10 cellular contexts compared by ENCODE assay signal in the genomic region with DNA sequence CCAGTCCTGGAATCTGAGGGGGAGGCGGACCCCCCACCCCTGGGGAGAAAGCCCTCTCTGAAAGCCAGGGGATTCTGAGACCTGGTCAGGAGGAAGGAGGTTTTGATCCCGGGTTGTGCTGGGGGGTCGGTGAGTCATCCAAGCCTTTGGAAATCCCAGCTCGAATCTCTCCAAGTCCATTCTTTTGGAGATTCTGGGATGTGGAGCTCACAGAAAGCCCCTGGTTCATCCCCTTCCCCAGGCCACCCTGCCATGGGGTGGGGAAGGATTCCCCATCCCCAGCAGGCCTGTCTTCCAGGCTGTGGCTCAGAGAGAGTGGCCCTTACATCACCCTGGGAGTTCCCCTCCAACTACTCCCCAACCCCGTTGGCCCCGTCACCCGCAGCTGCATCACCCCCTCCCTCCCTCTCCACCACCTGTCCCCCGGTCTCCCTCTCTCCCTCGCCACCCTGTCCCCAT. TPM values are rescaled to one million over a fixed set of nuclear protein-coding genes. Genes with fewer than 3 reads are reported as not detected.
DNase-seq lines count a peak whose midpoint lies in the region; ATAC-seq, FAIRE-seq and TF ChIP-seq lines count a peak whose summit lies in the region.
"Had no signal": no experiment of that assay in that cellular context is flagged by ENCODE, and none has a peak within 500 bp of the region (broad histone marks: within the 10 kb centered on the region; RNA-seq: fewer than 3 reads in every experiment).

No MANE protein-coding gene starts in this region.

- H2BK5ac ChIP-seq in IMR-90 (ENCODE audit: low read depth, low read length, poor library complexity, severe bottlenecking) = peak overlapping the region; percentile 75

- H3K4me1 Mint-ChIP-seq in activated naive CD4-positive, alpha-beta T cell treated with anti-CD3 and anti-CD28 coated beads, Interleukin-2, amount 10 ng/mL, durations not matched to agents 7 days and 5 days = peaks cover 8% of the 10 kb centered on the region

- POLR2A ChIA-PET in IMR-90 (lab: Charles Lee; ENCODE audit: unreplicated experiment) (no interaction called here), K562 (lab: Yijun Ruan, JAX) (interaction anchor here (0.5 kb wide), 1 partner anchor 1073 kb away, joined by 3 read pairs; no protein-coding TSS in a partner anchor)

- H2AFZ ChIP-seq in IMR-90 (replicated peaks; ENCODE audit: low read length, poor library complexity) (peak overlapping the region; percentile 81), K562 (ENCODE audit: low read depth, low read length) (no peak overlapping the region)

- peak overlapping the region; percentile 71; the same call in 1 of the 2 replicates for H3K14ac ChIP-seq in IMR-90 (replicated peaks; ENCODE audit: low read depth, low read length)

- no CpG with 5 or more reads among the region's 9 CpGs for WGBS in IMR-90 (ENCODE audit: extremely low coverage in 2 of 2, insufficient read length in 1 of 2), 2 experiments
- WGBS in K562 (ENCODE audit: insufficient coverage, low coverage, missing lambda C conversion rate) = 20% methylated on average over 1 of the region's 9 CpGs
- WGBS in transverse colon (ENCODE audit: low coverage in 1 of 2), 2 donors = 41 to 44% methylated on average over 3 to 8 of the region's 9 CpGs
- 45 to 69% (median 62%) methylated on average over 8 to 9 of the region's 9 CpGs for WGBS in heart left ventricle, 4 donors

- CTCF ChIA-PET in activated naive CD4-positive, alpha-beta T cell treated with anti-CD3 and anti-CD28 coated beads, Interleukin-2, amount 10 ng/mL, durations not matched to agents 7 days and 5 days (lab: Charles Lee) = no interaction called here
- CTCF ChIA-PET in IMR-90 (lab: Yijun Ruan, JAX) = interaction anchor here (0.6 to 1.5 kb wide), 3 partner anchors 41 to 78 kb away, joined by 3 to 4 read pairs (median 4); no protein-coding TSS in a partner anchor
- CTCF ChIA-PET in K562 (lab: Yijun Ruan, JAX; ENCODE audit: low intra/inter-chr PET ratio) = interaction anchor here (0.6 kb wide), 1 partner anchor 31 kb away, joined by 3 read pairs; no protein-coding TSS in a partner anchor

- H3K23ac ChIP-seq in IMR-90 (ENCODE audit: low read depth, low read length) = peak overlapping the region; percentile 0; the same call in 1 of the 2 replicates

- no peak overlapping the region for H3K4me2 ChIP-seq in IMR-90 (ENCODE audit: low read depth, low read length)
- peak overlapping the region; percentile 64; the same call in 1 of the 2 replicates for H3K4me2 ChIP-seq in K562 (ENCODE audit: insufficient read depth, low read length)

- H3K4me3 ChIP-seq in IMR-90 (ENCODE audit: insufficient read depth, low read depth, low read length) (no peak overlapping the region), K562 (no peak overlapping the region), transverse colon (no peak overlapping the region), heart left ventricle (no peak overlapping the region)

- H3K27ac ChIP-seq in IMR-90 (ENCODE audit: insufficient read depth, low read length) (peak overlapping the region; percentile 3; the same call in 1 of the 2 replicates), K562 (ENCODE audit: extremely low read depth, low read depth, low read length) (peak overlapping the region; percentile 66), transverse colon (peak overlapping the region; percentile 25 to 44 (median 37)), heart left ventricle (no peak overlapping the region)

- H4K8ac ChIP-seq in IMR-90 (ENCODE audit: low read depth in 2 of 2, low read length in 2 of 2) = peak overlapping the region; percentile 60 to 89

- no peak overlapping the region for H3K27ac Mint-ChIP-seq in activated naive CD4-positive, alpha-beta T cell treated with anti-CD3 and anti-CD28 coated beads, Interleukin-2, amount 10 ng/mL, durations not matched to agents 7 days and 5 days

- intact Hi-C loops in IMR-90 (cut with micrococcal nuclease) (no loop called here), K562 (cut with micrococcal nuclease) (no loop called here), transverse colon (cut with DNase I; ENCODE audit: low total_unique reads) (loop anchor here (1.0 kb wide), 1 partner anchor 26 kb away; no protein-coding TSS in a partner anchor), heart left ventricle (cut with DNase I) (loop anchor here in 7 of 10 donors (5.0 to 10.0 kb wide), 4 partner anchors 34 to 184 kb away; no protein-coding TSS in a partner anchor)

- peaks cover 43% of the 10 kb centered on the region for H3K27me3 Mint-ChIP-seq in activated naive CD4-positive, alpha-beta T cell treated with anti-CD3 and anti-CD28 coated beads, Interleukin-2, amount 10 ng/mL, durations not matched to agents 7 days and 5 days

- TF ChIP-seq EP300 in K562 (IDR thresholded peaks at IDR 0.05; ENCODE audit: low read length) (no peak), transverse colon (IDR thresholded peaks at IDR 0.05; ENCODE audit: low read depth) (no peak)

- peaks cover 11% of the 10 kb centered on the region for H3K27me3 ChIP-seq in IMR-90 (ENCODE audit: control insufficient read depth, insufficient read depth, low read length)
- no peaks in the 10 kb centered on the region for H3K27me3 ChIP-seq in K562 (ENCODE audit: control insufficient read depth in 2 of 2, insufficient read depth in 2 of 2, low read length in 2 of 2)
- H3K27me3 ChIP-seq in transverse colon = peaks cover 11% of the 10 kb centered on the region
- H3K27me3 ChIP-seq in heart left ventricle = peaks cover 9 to 17% (median 11%) of the 10 kb centered on the region in 9 donors

- H3K9me1 ChIP-seq in IMR-90 (ENCODE audit: insufficient read depth, low read length) = peaks cover 12% of the 10 kb centered on the region; the same call in 1 of the 2 replicates
- H3K9me1 ChIP-seq in K562 (ENCODE audit: control insufficient read depth, insufficient read depth, low read length) = no peaks in the 10 kb centered on the region

- no peaks in the 10 kb centered on the region for H4K20me1 ChIP-seq in IMR-90 (ENCODE audit: insufficient read depth, low read length)
- H4K20me1 ChIP-seq in K562 (replicated peaks; ENCODE audit: control insufficient read depth, insufficient read depth, low read length) = no peaks in the 10 kb centered on the region

- peak overlapping the region; percentile 81; the same call in 2 of the 3 replicates for H2BK15ac ChIP-seq in IMR-90 (ENCODE audit: low read depth, low read length)

- peak overlapping the region; percentile 20 for H4K5ac ChIP-seq in IMR-90 (ENCODE audit: low read depth, low read length)

- H3K9me3 ChIP-seq in IMR-90 (ENCODE audit: control insufficient read depth, insufficient read depth, low read length) = no peaks in the 10 kb centered on the region
- no peaks in the 10 kb centered on the region for H3K9me3 ChIP-seq in K562 (replicated peaks; ENCODE audit: control insufficient read depth, insufficient read depth, low read depth, low read length)
- no peaks in the 10 kb centered on the region for H3K9me3 ChIP-seq in transverse colon
- no peaks in the 10 kb centered on the region for H3K9me3 ChIP-seq in heart left ventricle

- no peak overlapping the region for H3K4me3 Mint-ChIP-seq in activated naive CD4-positive, alpha-beta T cell treated with anti-CD3 and anti-CD28 coated beads, Interleukin-2, amount 10 ng/mL, durations not matched to agents 7 days and 5 days

- H3K9me3 Mint-ChIP-seq in activated naive CD4-positive, alpha-beta T cell treated with anti-CD3 and anti-CD28 coated beads, Interleukin-2, amount 10 ng/mL, durations not matched to agents 7 days and 5 days = no peaks in the 10 kb centered on the region

- in situ Hi-C loops in IMR-90 (cut with MboI; ENCODE audit: low sequenced_read_pairs) (no loop called here), K562 (cut with MboI) (loop anchor here (10.0 kb wide), 1 partner anchor 186 kb away; no protein-coding TSS in a partner anchor), transverse colon (cut with MboI; ENCODE audit: low pct_ligation_motif_present in 1 of 4, low pct_unique_long_range_greater_than_20kb in 1 of 4, low sequenced_read_pairs in 3 of 4) (loop anchor here in 3 of 4 donors (10.0 kb wide), 2 partner anchors 176 to 186 kb away; no protein-coding TSS in a partner anchor)

- peak overlapping the region; percentile 58 for H2BK20ac ChIP-seq in IMR-90 (ENCODE audit: low read depth, low read length)

- no peak for TF ChIP-seq POLR2A in IMR-90 (IDR thresholded peaks at IDR 0.05; ENCODE audit: low read depth, low read length)
- TF ChIP-seq POLR2A in K562 (conservative IDR thresholded peaks at IDR 0.05) = no peak
- no peak for TF ChIP-seq POLR2A in transverse colon (IDR thresholded peaks at IDR 0.05)
- no peak for TF ChIP-seq POLR2A in heart left ventricle (IDR thresholded peaks at IDR 0.05)

- H3K9ac ChIP-seq in IMR-90 (ENCODE audit: low read depth, low read length) (no peak overlapping the region; the same call in 1 of the 2 replicates), K562 (ENCODE audit: insufficient read depth in 1 of 2, low read depth in 2 of 2, low read length in 2 of 2) (peak overlapping the region; percentile 45 to 87; a peak in 3 of 4 replicates)

- peak; percentile 31 for DNase-seq in activated naive CD4-positive, alpha-beta T cell treated with Interleukin-2 at 50 U/mL for 16 hours
- DNase-seq in activated naive CD4-positive, alpha-beta T cell treated with anti-CD3 and anti-CD28 coated beads, Interleukin-2, amount 10 ng/mL, durations not matched to agents 7 days and 5 days = no peak
- peak; percentile 73 for DNase-seq in IMR-90
- DNase-seq in K562 (ENCODE audit: extremely low read depth in 1 of 4, low spot score in 3 of 4) = peak; percentile 34 to 60 (median 44)
- DNase-seq in transverse colon = peak; percentile 66
- DNase-seq in frontal cortex (ENCODE audit: low spot score in 2 of 2) = no peak
- DNase-seq in heart left ventricle = no peak
- DNase-seq: DMS53, Kasumi-1 had no signal

- peak overlapping the region; percentile 70 for H3K4ac ChIP-seq in IMR-90 (ENCODE audit: low read depth, low read length)

- peaks cover 31% of the 10 kb centered on the region for H3K4me1 ChIP-seq in IMR-90 (ENCODE audit: control insufficient read depth, insufficient read depth, low read length)
- H3K4me1 ChIP-seq in K562 (replicated peaks in 1 of 2; ENCODE audit: control insufficient read depth in 2 of 2, insufficient read depth in 2 of 2, low read length in 2 of 2) = peaks cover 46 to 92% of the 10 kb centered on the region in 2 experiments
- peaks cover 12 to 57% (median 36%) of the 10 kb centered on the region in 4 donors for H3K4me1 ChIP-seq in transverse colon
- H3K4me1 ChIP-seq in heart left ventricle = peaks cover 0 to 52% (median 28%) of the 10 kb centered on the region in 12 donors

- no peak for TF ChIP-seq CTCF in IMR-90 (conservative IDR thresholded peaks at IDR 0.05; ENCODE audit: low read depth, low read length)
- TF ChIP-seq CTCF in K562 (IDR thresholded peaks at IDR 0.05 in 2 of 3, conservative IDR thresholded peaks at IDR 0.05 in 1 of 3; ENCODE audit: insufficient read depth in 2 of 3, low read depth in 1 of 3, low read length in 3 of 3) = no peak
- TF ChIP-seq CTCF in transverse colon (IDR thresholded peaks at IDR 0.05) = no peak
- TF ChIP-seq CTCF in heart left ventricle (IDR thresholded peaks at IDR 0.05) = no peak

- peak overlapping the region; percentile 72 for H2BK120ac ChIP-seq in IMR-90 (ENCODE audit: low read depth, low read length)

- BruUV-seq in IMR-90 (replicated peaks; lab: Mats Ljungman, UMichigan) (no TSS peak), K562 (replicated peaks; lab: Mats Ljungman, UMichigan) (no TSS peak)

- H4K91ac ChIP-seq in IMR-90 (ENCODE audit: insufficient read depth, low read depth, low read length) = peak overlapping the region; percentile 78

- H3K79me1 ChIP-seq in IMR-90 (ENCODE audit: low read depth in 1 of 2, low read length in 2 of 2) = no peaks in the 10 kb centered on the region

- peak overlapping the region; percentile 71 for H3K18ac ChIP-seq in IMR-90 (ENCODE audit: low read depth, low read length)

- TF ChIP-seq RAD21 in IMR-90 (IDR thresholded peaks at IDR 0.05; ENCODE audit: low read length) = no peak
- TF ChIP-seq RAD21 in K562 (CRISPR knock-in tag; conservative IDR thresholded peaks at IDR 0.05 in 1 of 2, IDR thresholded peaks at IDR 0.05 in 1 of 2) = no peak

- no peaks in the 10 kb centered on the region for H3K36me3 Mint-ChIP-seq in activated naive CD4-positive, alpha-beta T cell treated with anti-CD3 and anti-CD28 coated beads, Interleukin-2, amount 10 ng/mL, durations not matched to agents 7 days and 5 days

- no peak for FAIRE-seq in K562 (lab: Jason Lieb, UNC)
- FAIRE-seq in frontal cortex (lab: Jason Lieb, UNC) = no peak

- H3K56ac ChIP-seq in IMR-90 (ENCODE audit: extremely low read depth, insufficient read depth, low read length) = no peak overlapping the region

- ATAC-seq in IMR-90 (ENCODE audit: low read depth) = no peak
- peak; percentile 35 for ATAC-seq in K562
- no peak for ATAC-seq in HG02973 (IDR thresholded peaks at IDR 0.05; ENCODE audit: unreplicated experiment)
- ATAC-seq in heart left ventricle = no peak

- no peaks in the 10 kb centered on the region for H3K36me3 ChIP-seq in IMR-90 (ENCODE audit: control insufficient read depth, insufficient read depth, low read length)
- H3K36me3 ChIP-seq in K562 (ENCODE audit: control insufficient read depth, insufficient read depth, low read length) = no peaks in the 10 kb centered on the region
- H3K36me3 ChIP-seq in transverse colon = no peaks in the 10 kb centered on the region
- H3K36me3 ChIP-seq in heart left ventricle = no peaks in the 10 kb centered on the region

- peak overlapping the region; percentile 29 for H2AK9ac ChIP-seq in IMR-90 (replicated peaks; ENCODE audit: low read depth, low read length, poor library complexity)

- dilution Hi-C loops in IMR-90 (cut with HindIII; ENCODE audit: low sequenced_read_pairs, unreplicated experiment) = no loop called here

- no peaks in the 10 kb centered on the region; the same call in 1 of the 3 replicates for H3K79me2 ChIP-seq in K562 (ENCODE audit: control insufficient read depth, insufficient read depth, low read length)

- peak overlapping the region; percentile 95 for H2AK5ac ChIP-seq in IMR-90 (ENCODE audit: low read depth, low read length)

RNA-seq across cellular contexts. Expression of a gene that starts 14.3 kb away (rescaled TPM):
- total RNA-seq in IMR-90 (2012; rRNA removed) = not detected in 2 replicates
- polyA plus RNA-seq in IMR-90 (2012; rRNA removed) = not detected in 2 replicates
- polyA plus RNA-seq in IMR-90 (2012; cell fraction: cytosol; rRNA removed) = 0.14 TPM in 1 of 2 replicates, not detected in the other
- 0.72 and 0.85 TPM in 2 replicates for polyA plus RNA-seq in IMR-90 (2012; cell fraction: nucleus; rRNA removed; ENCODE audit: low replicate concordance)
- total RNA-seq in K562 (2011; cell fraction: chromatin; rRNA removed; ENCODE audit: low replicate concordance) = 7.7 and 24.3 TPM in 2 replicates
- 22.4 and 23.0 TPM in 2 replicates for total RNA-seq in K562 (2011; cell fraction: nucleolus; rRNA removed)
- total RNA-seq in K562 (2011; cell fraction: nucleoplasm; rRNA removed) = 13.8 and 17.9 TPM in 2 replicates
- total RNA-seq in K562 (2014; rRNA removed) = 3.5 and 5.6 TPM in 2 replicates
- 0.33 TPM in 1 of 2 replicates, not detected in the other for total RNA-seq in K562 (2014; rRNA removed; fragmentation: Illumina TruSeq; extraction: Trizol)
- total RNA-seq in K562 (2015; rRNA removed; fragmentation: Illumina TruSeq; extraction: Trizol) = 0.83 and 1.6 TPM in 2 replicates
- 5.4 and 6.7 TPM in 2 replicates for total RNA-seq in K562 (2021)
- 1.1 and 2.0 TPM in 2 replicates for polyA plus RNA-seq in K562 (2011; rRNA removed)
- 1.6 and 3.7 TPM in 2 replicates for polyA plus RNA-seq in K562 (2011; cell fraction: cytosol; rRNA removed)
- 8.4 and 18.9 TPM in 2 replicates for polyA plus RNA-seq in K562 (2011; cell fraction: nucleus; rRNA removed)
- 1.8 and 2.2 TPM in 2 replicates for polyA plus RNA-seq in K562 (2012)
- 0.25 and 0.97 TPM in 2 replicates for polyA plus RNA-seq in K562 (2014; fragmentation: Illumina TruSeq; extraction: Trizol)
- polyA plus RNA-seq in K562 (2014; fragmentation: Nextera tagmentation; extraction: Ambion mirVana) = under 1 TPM in 1 of 2 experiments, not detected in 1; 0.10 TPM
- 6.2 and 11.7 TPM in 2 replicates for polyA plus RNA-seq in K562 (2014; rRNA removed)
- polyA minus RNA-seq in K562 (2011; rRNA and poly(A)+ RNA removed) = 0.21 TPM in 1 of 2 replicates, not detected in the other
- 2.5 and 2.9 TPM in 2 replicates for polyA minus RNA-seq in K562 (2011; cell fraction: cytosol; rRNA and poly(A)+ RNA removed)
- 3.1 and 5.0 TPM in 2 replicates for polyA minus RNA-seq in K562 (2011; cell fraction: nucleus; rRNA and poly(A)+ RNA removed)
- total RNA-seq in transverse colon = 10 to 100 TPM; 15.2 to 49.0 (median 30.3) TPM
- 0.82 TPM for total RNA-seq in frontal cortex
- total RNA-seq in heart left ventricle = 1 to 10 TPM in 1 of 9 donors, under 1 TPM in 3, not detected in 5; 0.21 to 3.2 (median 0.48) TPM
- under 1 TPM; 0.37 to 0.53 TPM for polyA plus RNA-seq in heart left ventricle

RNA-seq across cellular contexts. Expression of a gene that starts 14.5 kb away (rescaled TPM):
- total RNA-seq in IMR-90 (2012; rRNA removed) = 5.0 and 6.3 TPM in 2 replicates
- polyA plus RNA-seq in IMR-90 (2012; rRNA removed) = 9.6 and 9.9 TPM in 2 replicates
- polyA plus RNA-seq in IMR-90 (2012; cell fraction: cytosol; rRNA removed) = 10.7 and 12.7 TPM in 2 replicates
- polyA plus RNA-seq in IMR-90 (2012; cell fraction: nucleus; rRNA removed; ENCODE audit: low replicate concordance) = 43.9 and 49.0 TPM in 2 replicates
- 31.9 and 75.4 TPM in 2 replicates for total RNA-seq in K562 (2011; cell fraction: chromatin; rRNA removed; ENCODE audit: low replicate concordance)
- total RNA-seq in K562 (2011; cell fraction: nucleolus; rRNA removed) = 55.1 and 66.9 TPM in 2 replicates
- total RNA-seq in K562 (2011; cell fraction: nucleoplasm; rRNA removed) = 38.6 and 39.3 TPM in 2 replicates
- total RNA-seq in K562 (2014; rRNA removed) = 39.5 and 46.0 TPM in 2 replicates
- 20.8 and 23.7 TPM in 2 replicates for total RNA-seq in K562 (2014; rRNA removed; fragmentation: Illumina TruSeq; extraction: Trizol)
- 68.6 and 70.2 TPM in 2 replicates for total RNA-seq in K562 (2015; rRNA removed; fragmentation: Illumina TruSeq; extraction: Trizol)
- 52.7 and 61.2 TPM in 2 replicates for total RNA-seq in K562 (2021)
- polyA plus RNA-seq in K562 (2011; rRNA removed) = 22.6 and 35.4 TPM in 2 replicates
- polyA plus RNA-seq in K562 (2011; cell fraction: cytosol; rRNA removed) = 30.5 and 40.8 TPM in 2 replicates
- polyA plus RNA-seq in K562 (2011; cell fraction: nucleus; rRNA removed) = 171 and 203 TPM in 2 replicates
- 33.8 and 69.4 TPM in 2 replicates for polyA plus RNA-seq in K562 (2012)
- polyA plus RNA-seq in K562 (2014; fragmentation: Illumina TruSeq; extraction: Trizol) = 42.7 and 59.7 TPM in 2 replicates
- 10 to 100 TPM; 44.6 to 49.7 TPM for polyA plus RNA-seq in K562 (2014; fragmentation: Nextera tagmentation; extraction: Ambion mirVana)
- 47.6 and 63.5 TPM in 2 replicates for polyA plus RNA-seq in K562 (2014; rRNA removed)
- polyA minus RNA-seq in K562 (2011; rRNA and poly(A)+ RNA removed) = 8.9 and 13.3 TPM in 2 replicates
- 25.6 and 31.0 TPM in 2 replicates for polyA minus RNA-seq in K562 (2011; cell fraction: cytosol; rRNA and poly(A)+ RNA removed)
- polyA minus RNA-seq in K562 (2011; cell fraction: nucleus; rRNA and poly(A)+ RNA removed) = 17.0 and 18.2 TPM in 2 replicates
- 10 to 100 TPM; 25.1 to 76.3 (median 52.7) TPM for total RNA-seq in transverse colon
- 11.8 TPM for total RNA-seq in frontal cortex
- total RNA-seq in heart left ventricle = 100 to 1,000 TPM in 2 of 9 donors, 10 to 100 TPM in 7; 22.0 to 253 (median 33.5) TPM
- 10 to 100 TPM; 23.8 to 53.6 TPM for polyA plus RNA-seq in heart left ventricle

RNA-seq across cellular contexts. Expression of a gene that starts 24.8 kb away (rescaled TPM):
- total RNA-seq in IMR-90 (2012; rRNA removed) (not detected in 2 replicates), K562 (2014; rRNA removed) (not detected in 2 replicates), K562 (2014; rRNA removed; fragmentation: Illumina TruSeq; extraction: Trizol) (not detected in 2 replicates), K562 (2015; rRNA removed; fragmentation: Illumina TruSeq; extraction: Trizol) (not detected in 2 replicates), K562 (2021) (not detected in 2 replicates), transverse colon (not detected), frontal cortex (not detected), heart left ventricle (not detected)
- polyA plus RNA-seq in IMR-90 (2012; rRNA removed) (not detected in 2 replicates), K562 (2011; rRNA removed) (not detected in 2 replicates), K562 (2014; fragmentation: Illumina TruSeq; extraction: Trizol) (not detected in 2 replicates), K562 (2014; fragmentation: Nextera tagmentation; extraction: Ambion mirVana) (not detected), K562 (2014; rRNA removed) (not detected in 2 replicates), heart left ventricle (under 1 TPM in 1 of 2 donors, not detected in 1; 0.19 TPM)
- polyA plus RNA-seq in IMR-90 (2012; cell fraction: cytosol; rRNA removed) = 0.18 TPM in 1 of 2 replicates, not detected in the other
- not detected in 2 replicates for polyA plus RNA-seq in IMR-90 (2012; cell fraction: nucleus; rRNA removed; ENCODE audit: low replicate concordance)
- not detected in 2 replicates for total RNA-seq in K562 (2011; cell fraction: chromatin; rRNA removed; ENCODE audit: low replicate concordance)
- not detected in 2 replicates for total RNA-seq in K562 (2011; cell fraction: nucleolus; rRNA removed)
- not detected in 2 replicates for total RNA-seq in K562 (2011; cell fraction: nucleoplasm; rRNA removed)
- polyA plus RNA-seq in K562 (2011; cell fraction: cytosol; rRNA removed) = 0.30 TPM in 1 of 2 replicates, not detected in the other
- polyA plus RNA-seq in K562 (2011; cell fraction: nucleus; rRNA removed) = not detected in 2 replicates
- polyA plus RNA-seq in K562 (2012) = not detected in 2 replicates
- not detected in 2 replicates for polyA minus RNA-seq in K562 (2011; rRNA and poly(A)+ RNA removed)
- not detected in 2 replicates for polyA minus RNA-seq in K562 (2011; cell fraction: cytosol; rRNA and poly(A)+ RNA removed)
- not detected in 2 replicates for polyA minus RNA-seq in K562 (2011; cell fraction: nucleus; rRNA and poly(A)+ RNA removed)

RNA-seq across cellular contexts. Expression of a gene that starts 51.4 kb away (rescaled TPM):
- total RNA-seq in IMR-90 (2012; rRNA removed) (48.0 and 49.1 TPM in 2 replicates), K562 (2014; rRNA removed) (12.6 and 15.1 TPM in 2 replicates), K562 (2014; rRNA removed; fragmentation: Illumina TruSeq; extraction: Trizol) (8.8 and 9.0 TPM in 2 replicates), K562 (2015; rRNA removed; fragmentation: Illumina TruSeq; extraction: Trizol) (8.7 and 9.7 TPM in 2 replicates), K562 (2021) (19.6 and 24.3 TPM in 2 replicates), transverse colon (100 to 1,000 TPM; 109 to 160 (median 123) TPM), frontal cortex (64.0 TPM), heart left ventricle (100 to 1,000 TPM in 1 of 9 donors, 10 to 100 TPM in 8; 58.9 to 124 (median 68.9) TPM)
- polyA plus RNA-seq in IMR-90 (2012; rRNA removed) (73.6 and 81.4 TPM in 2 replicates), K562 (2011; rRNA removed) (19.5 and 22.9 TPM in 2 replicates), K562 (2014; fragmentation: Illumina TruSeq; extraction: Trizol) (16.5 and 17.0 TPM in 2 replicates), K562 (2014; fragmentation: Nextera tagmentation; extraction: Ambion mirVana) (under 1 TPM; 0.07 to 0.25 TPM), K562 (2014; rRNA removed) (13.9 and 15.0 TPM in 2 replicates), heart left ventricle (10 to 100 TPM; 31.1 to 72.4 TPM)
- polyA plus RNA-seq in IMR-90 (2012; cell fraction: cytosol; rRNA removed) = 45.7 and 64.7 TPM in 2 replicates
- 168 and 207 TPM in 2 replicates for polyA plus RNA-seq in IMR-90 (2012; cell fraction: nucleus; rRNA removed; ENCODE audit: low replicate concordance)
- 119 and 196 TPM in 2 replicates for total RNA-seq in K562 (2011; cell fraction: chromatin; rRNA removed; ENCODE audit: low replicate concordance)
- 64.6 and 73.0 TPM in 2 replicates for total RNA-seq in K562 (2011; cell fraction: nucleolus; rRNA removed)
- 59.7 and 71.4 TPM in 2 replicates for total RNA-seq in K562 (2011; cell fraction: nucleoplasm; rRNA removed)
- 11.9 and 18.9 TPM in 2 replicates for polyA plus RNA-seq in K562 (2011; cell fraction: cytosol; rRNA removed)
- 48.6 and 73.5 TPM in 2 replicates for polyA plus RNA-seq in K562 (2011; cell fraction: nucleus; rRNA removed)
- polyA plus RNA-seq in K562 (2012) = 17.6 and 18.7 TPM in 2 replicates
- polyA minus RNA-seq in K562 (2011; rRNA and poly(A)+ RNA removed) = 18.5 and 26.6 TPM in 2 replicates
- 21.0 and 21.4 TPM in 2 replicates for polyA minus RNA-seq in K562 (2011; cell fraction: cytosol; rRNA and poly(A)+ RNA removed)
- polyA minus RNA-seq in K562 (2011; cell fraction: nucleus; rRNA and poly(A)+ RNA removed) = 22.5 and 33.5 TPM in 2 replicates

Comparison
In these comparisons a context has a peak if more than half of its experiments do, and no peak if none do; other contexts are left out.
1. DNase-seq: peak in activated naive CD4-positive, alpha-beta T cell treated with Interleukin-2 at 50 U/mL for 16 hours (single experiment), IMR-90 (single experiment), K562 (4 of 4) and transverse colon (single experiment); none in activated naive CD4-positive, alpha-beta T cell treated with anti-CD3 and anti-CD28 coated beads, Interleukin-2, amount 10 ng/mL, durations not matched to agents 7 days and 5 days (single experiment), frontal cortex (0 of 2) and heart left ventricle (0 of 5).
2. H3K27ac ChIP-seq: peak in IMR-90 (single experiment), K562 (single experiment) and transverse colon (4 of 4); none in heart left ventricle (0 of 12).
3. intact Hi-C loops: an anchor here in transverse colon (1.0 kb wide) and heart left ventricle (5.0 to 10.0 kb wide); none called in IMR-90 and K562.